In genomic region chr12:102728506-102729242, GRCh38 we compare ENCODE assay signal across 16 cellular contexts.
A peak's percentile ranks its signal among the peaks of the same experiment; 100 is the strongest.
DNase-seq lines count a peak whose midpoint lies in the region; ATAC-seq and TF ChIP-seq lines count a peak whose summit lies in the region.
"Had no signal": no experiment of that assay in that cellular context is flagged by ENCODE, and none has a peak within 500 bp of the region (broad histone marks: within the 10 kb centered on the region; RNA-seq: fewer than 3 reads in every experiment).

No MANE protein-coding gene starts in this region.

- peak overlapping the region; percentile 6 to 35 for H3K27ac Mint-ChIP-seq in natural killer cell treated with Interleukin-12 subunit alpha and Interleukin-12 subunit beta and Interleukin-15 and Interleukin-18, amount 100 ng/mL, for 72 hours
- H3K27ac Mint-ChIP-seq in natural killer cell (no peak overlapping the region), nephron progenitor cell (no peak overlapping the region)
- H3K27ac Mint-ChIP-seq: activated CD4-positive, alpha-beta T cell treated with anti-CD3 and anti-CD28 coated beads, Interleukin-2, amount 10 ng/mL, durations not matched to agents 7 days and 5 days; naive thymus-derived CD8-positive, alpha-beta T cell had no signal

- intact Hi-C loops in natural killer cell (cut with micrococcal nuclease) = no loop called here

- TF ChIP-seq CTCF in natural killer cell (IDR thresholded peaks at IDR 0.05) = no peak
- TF ChIP-seq CTCF in nephron progenitor cell (IDR thresholded peaks at IDR 0.05) = no peak

- H3K27me3 Mint-ChIP-seq in natural killer cell treated with Interleukin-12 subunit alpha and Interleukin-12 subunit beta and Interleukin-15 and Interleukin-18, amount 100 ng/mL, for 72 hours = peaks cover 0 to 3% of the 10 kb centered on the region in 2 donors
- H3K27me3 Mint-ChIP-seq in natural killer cell (ENCODE audit: low read depth in 2 of 2) = peaks cover 0 to 8% of the 10 kb centered on the region in 2 donors
- H3K27me3 Mint-ChIP-seq in nephron progenitor cell (ENCODE audit: low read depth, poor library complexity) = peaks cover 4% of the 10 kb centered on the region

- no peaks in the 10 kb centered on the region for H3K36me3 Mint-ChIP-seq in natural killer cell treated with Interleukin-12 subunit alpha and Interleukin-12 subunit beta and Interleukin-15 and Interleukin-18, amount 100 ng/mL, for 72 hours
- H3K36me3 Mint-ChIP-seq in natural killer cell (no peaks in the 10 kb centered on the region), nephron progenitor cell (ENCODE audit: low read depth) (no peaks in the 10 kb centered on the region)
- H3K36me3 Mint-ChIP-seq: naive thymus-derived CD8-positive, alpha-beta T cell had no signal

- DNase-seq in natural killer cell treated with Interleukin-12 subunit alpha and Interleukin-12 subunit beta and Interleukin-15 and Interleukin-18, amount 100 ng/mL, for 72 hours (ENCODE audit: low spot score) = no peak
- DNase-seq in natural killer cell = no peak
- no peak for DNase-seq in GF-D8 (lab: John Stamatoyannopoulos, UW)
- DNase-seq in nephron progenitor cell = no peak
- DNase-seq: activated CD4-positive, alpha-beta T cell treated with anti-CD3 and anti-CD28 coated beads, Interleukin-2, amount 10 ng/mL, durations not matched to agents 7 days and 5 days; activated gamma-delta T cell; gastrocnemius medialis; Karpas-422; naive thymus-derived CD8-positive, alpha-beta T cell; NCI-H146; NCI-H510A treated with DMSO at 0.1 percent for 48 hours; testis had no signal

- peak overlapping the region; percentile 13 for H3K4me3 Mint-ChIP-seq in natural killer cell treated with Interleukin-12 subunit alpha and Interleukin-12 subunit beta and Interleukin-15 and Interleukin-18, amount 100 ng/mL, for 72 hours
- H3K4me3 Mint-ChIP-seq in natural killer cell = no peak overlapping the region
- no peak overlapping the region for H3K4me3 Mint-ChIP-seq in nephron progenitor cell
- H3K4me3 Mint-ChIP-seq: activated CD4-positive, alpha-beta T cell treated with anti-CD3 and anti-CD28 coated beads, Interleukin-2, amount 10 ng/mL, durations not matched to agents 7 days and 5 days; naive thymus-derived CD8-positive, alpha-beta T cell had no signal

- no peaks in the 10 kb centered on the region for H3K9me3 Mint-ChIP-seq in natural killer cell treated with Interleukin-12 subunit alpha and Interleukin-12 subunit beta and Interleukin-15 and Interleukin-18, amount 100 ng/mL, for 72 hours
- H3K9me3 Mint-ChIP-seq in natural killer cell (no peaks in the 10 kb centered on the region), nephron progenitor cell (no peaks in the 10 kb centered on the region)
- H3K9me3 Mint-ChIP-seq: activated CD4-positive, alpha-beta T cell treated with anti-CD3 and anti-CD28 coated beads, Interleukin-2, amount 10 ng/mL, durations not matched to agents 7 days and 5 days; naive thymus-derived CD8-positive, alpha-beta T cell had no signal

- peak; percentile 78 to 85 for ATAC-seq in natural killer cell treated with Interleukin-12 subunit alpha and Interleukin-12 subunit beta and Interleukin-15 and Interleukin-18, amount 100 ng/mL, for 72 hours
- no peak for ATAC-seq in natural killer cell
- ATAC-seq in GM21529 (IDR thresholded peaks at IDR 0.05; ENCODE audit: unreplicated experiment) = peak; percentile 70
- ATAC-seq in HG03565 (IDR thresholded peaks at IDR 0.05; ENCODE audit: unreplicated experiment) = peak; percentile 56
- no peak for ATAC-seq in GM21515 (IDR thresholded peaks at IDR 0.05; ENCODE audit: unreplicated experiment)
- no peak for ATAC-seq in GM19035 (IDR thresholded peaks at IDR 0.05; ENCODE audit: unreplicated experiment)
- ATAC-seq: gastrocnemius medialis; naive thymus-derived CD8-positive, alpha-beta T cell had no signal

- peaks cover 5 to 9% of the 10 kb centered on the region in 2 donors for H3K4me1 Mint-ChIP-seq in natural killer cell treated with Interleukin-12 subunit alpha and Interleukin-12 subunit beta and Interleukin-15 and Interleukin-18, amount 100 ng/mL, for 72 hours (ENCODE audit: low read depth in 2 of 2)
- H3K4me1 Mint-ChIP-seq in natural killer cell (no peaks in the 10 kb centered on the region), nephron progenitor cell (peaks cover 6% of the 10 kb centered on the region)
- H3K4me1 Mint-ChIP-seq: activated CD4-positive, alpha-beta T cell treated with anti-CD3 and anti-CD28 coated beads, Interleukin-2, amount 10 ng/mL, durations not matched to agents 7 days and 5 days had no signal

Comparison
In these comparisons a context has a peak if more than half of its experiments do, and no peak if none do; other contexts are left out.
1. ATAC-seq: peak in natural killer cell treated with Interleukin-12 subunit alpha and Interleukin-12 subunit beta and Interleukin-15 and Interleukin-18, amount 100 ng/mL, for 72 hours (2 of 2), GM21529 (single experiment) and HG03565 (single experiment); none in natural killer cell (0 of 3), GM21515 (single experiment) and GM19035 (single experiment).
2. H3K27ac Mint-ChIP-seq: peak in natural killer cell treated with Interleukin-12 subunit alpha and Interleukin-12 subunit beta and Interleukin-15 and Interleukin-18, amount 100 ng/mL, for 72 hours (2 of 2); none in natural killer cell (0 of 2) and nephron progenitor cell (single experiment).